Comparison of ENCODE assay signal across 8 cellular contexts in genomic region chr11:72793452-72794367, GRCh38. TPM values are rescaled to one million over a fixed set of nuclear protein-coding genes. Genes with fewer than 3 reads are reported as not detected.
DNase-seq lines count a peak whose midpoint lies in the region; ATAC-seq and TF ChIP-seq lines count a peak whose summit lies in the region.

TSS of gene STARD10 (minus strand) at chr11:72794047. CDS start at chr11:72781181, 12,866 bp downstream.

- H2AK5ac ChIP-seq in trophoblast cell (ENCODE audit: low read length) = no peak within 1 kb of the TSS

- H3K79me1 ChIP-seq in trophoblast cell (ENCODE audit: low read length) = peaks cover 2% of the 10 kb centered on the region

- peak within 1 kb of the TSS; percentile 91 for H3K14ac ChIP-seq in trophoblast cell (ENCODE audit: low read length)

- H3K9me3 ChIP-seq in adipocyte (ENCODE audit: control insufficient read depth, low read length) (no peaks in the 10 kb centered on the region), cardiac muscle cell (ENCODE audit: low read depth) (no peaks in the 10 kb centered on the region), trophoblast cell (ENCODE audit: insufficient read depth, low read depth, low read length) (no peaks in the 10 kb centered on the region), transverse colon (no peaks in the 10 kb centered on the region)

- no peak within 1 kb of the TSS for H3K23ac ChIP-seq in trophoblast cell (ENCODE audit: low read length)

- H3K9ac ChIP-seq in adipocyte (ENCODE audit: low read length) (peak within 1 kb of the TSS; percentile 86), trophoblast cell (ENCODE audit: low read length) (peak within 1 kb of the TSS; percentile 54)

- H3K27me3 ChIP-seq in adipocyte (replicated peaks; ENCODE audit: control insufficient read depth, insufficient read depth, low read length) (no peaks in the 10 kb centered on the region), cardiac muscle cell (no peaks in the 10 kb centered on the region), trophoblast cell (ENCODE audit: insufficient read depth, low read length) (no peaks in the 10 kb centered on the region), transverse colon (no peaks in the 10 kb centered on the region)

- H2BK5ac ChIP-seq in trophoblast cell (ENCODE audit: low read depth, low read length, poor library complexity) = peak within 1 kb of the TSS; percentile 88

- TF ChIP-seq POLR2A in transverse colon (IDR thresholded peaks at IDR 0.05) = peak; percentile 37

- peak; percentile 92 for DNase-seq in NCI-H1417 treated with DMSO at 0.1 percent for 48 hours (lab: John Stamatoyannopoulos, UW)
- DNase-seq in SW480 (ENCODE audit: low spot score) = peak; percentile 92
- DNase-seq in adipocyte (ENCODE audit: low read depth) = peak; percentile 99
- peak; percentile 96 to 98 for DNase-seq in cardiac muscle cell (ENCODE audit: low read depth in 1 of 2, low spot score in 1 of 2)
- peak; percentile 97 to 99 for DNase-seq in trophoblast cell
- peak; percentile 96 for DNase-seq in transverse colon

- no peaks in the 10 kb centered on the region for H3K36me3 ChIP-seq in adipocyte (ENCODE audit: control insufficient read depth, insufficient read depth, low read length, severe bottlenecking)
- H3K36me3 ChIP-seq in cardiac muscle cell = no peaks in the 10 kb centered on the region
- H3K36me3 ChIP-seq in trophoblast cell (ENCODE audit: control insufficient read depth in 1 of 2, insufficient read depth in 2 of 2, low read length in 2 of 2) = no peaks in the 10 kb centered on the region
- no peaks in the 10 kb centered on the region for H3K36me3 ChIP-seq in transverse colon

- peak within 1 kb of the TSS; percentile 81 for H3K18ac ChIP-seq in trophoblast cell (ENCODE audit: low read length)

- H3K79me2 ChIP-seq in trophoblast cell (ENCODE audit: control insufficient read depth, insufficient read depth, low read length, poor library complexity) = no peaks in the 10 kb centered on the region

- peak within 1 kb of the TSS; percentile 61 for H2BK12ac ChIP-seq in trophoblast cell (ENCODE audit: low read length)

- WGBS in trophoblast cell (ENCODE audit: extremely low coverage, insufficient coverage, insufficient read length) = no CpG with 5 or more reads among the region's 55 CpGs
- WGBS in transverse colon (ENCODE audit: low coverage in 1 of 2), 2 donors = 0 to 3% methylated on average over 4 to 48 of the region's 55 CpGs

- peak within 1 kb of the TSS; percentile 88 for H4K91ac ChIP-seq in trophoblast cell (ENCODE audit: low read depth, low read length)

- in situ Hi-C loops in transverse colon (cut with MboI; ENCODE audit: low pct_ligation_motif_present in 1 of 4, low pct_unique_long_range_greater_than_20kb in 1 of 4, low sequenced_read_pairs in 3 of 4) = loop anchor here in 3 of 4 donors (10.0 kb wide), 1 partner anchor 69 kb away; no protein-coding TSS in a partner anchor

- no peak within 1 kb of the TSS for H3K4ac ChIP-seq in trophoblast cell (ENCODE audit: low read depth, low read length)

- TF ChIP-seq CTCF in GM12874 (IDR thresholded peaks at IDR 0.05; ENCODE audit: insufficient read depth, low read depth, low read length) (peak; percentile 98), cardiac muscle cell (IDR thresholded peaks at IDR 0.05; ENCODE audit: low read depth, low read length) (peak; percentile 98), transverse colon (IDR thresholded peaks at IDR 0.05) (peak; percentile 96 to 100 (median 98))

- intact Hi-C loops in transverse colon (cut with DNase I; ENCODE audit: low total_unique reads) = loop anchor here (5.0 kb wide), 1 partner anchor 66 kb away; no protein-coding TSS in a partner anchor

- peak within 1 kb of the TSS; percentile 71 for H3K4me2 ChIP-seq in trophoblast cell (ENCODE audit: low read length)

- H3K4me1 ChIP-seq in adipocyte (ENCODE audit: control insufficient read depth, insufficient read depth, low read length) = peaks cover 37% of the 10 kb centered on the region
- peaks cover 28% of the 10 kb centered on the region for H3K4me1 ChIP-seq in cardiac muscle cell (ENCODE audit: low read depth)
- peaks cover 11 to 17% of the 10 kb centered on the region in 2 experiments for H3K4me1 ChIP-seq in trophoblast cell (ENCODE audit: control insufficient read depth in 1 of 2, insufficient read depth in 2 of 2, low read length in 2 of 2)
- peaks cover 4 to 22% (median 13%) of the 10 kb centered on the region in 4 donors for H3K4me1 ChIP-seq in transverse colon

- ATAC-seq in HG02763 (IDR thresholded peaks at IDR 0.05; ENCODE audit: unreplicated experiment) = peak; percentile 92

- peak within 1 kb of the TSS; percentile 96 for H2AFZ ChIP-seq in trophoblast cell (ENCODE audit: insufficient read depth, low read length, poor library complexity)

- H3K27ac ChIP-seq in cardiac muscle cell (peak within 1 kb of the TSS; percentile 88), trophoblast cell (ENCODE audit: low read depth, low read length) (peak within 1 kb of the TSS; percentile 74), transverse colon (peak within 1 kb of the TSS; percentile 87 to 95 (median 93))

- H4K12ac ChIP-seq in trophoblast cell (ENCODE audit: low read depth, low read length) = peak within 1 kb of the TSS; percentile 79

- H4K8ac ChIP-seq in trophoblast cell (ENCODE audit: low read depth, low read length) = peak within 1 kb of the TSS; percentile 90

- TF ChIP-seq EP300 in transverse colon (IDR thresholded peaks at IDR 0.05; ENCODE audit: low read depth) = no peak

- H3K4me3 ChIP-seq in adipocyte (ENCODE audit: low read length) = peak within 1 kb of the TSS; percentile 90
- H3K4me3 ChIP-seq in cardiac muscle cell = peak within 1 kb of the TSS; percentile 73
- H3K4me3 ChIP-seq in trophoblast cell (ENCODE audit: low read depth, low read length) = peak within 1 kb of the TSS; percentile 78
- H3K4me3 ChIP-seq in transverse colon = peak within 1 kb of the TSS; percentile 55 to 74 (median 58)

- H2BK120ac ChIP-seq in trophoblast cell (ENCODE audit: insufficient read depth, low read length, poor library complexity) = peak within 1 kb of the TSS; percentile 80

RNA-seq across cellular contexts. Expression of gene STARD10, which starts in this region (rescaled TPM):
- total RNA-seq in cardiac muscle cell (66.2 and 101 TPM in 2 replicates), transverse colon (100 to 1,000 TPM in 3 of 4 donors, 10 to 100 TPM in 1; 82.7 to 714 (median 225) TPM)
- 91.4 and 139 TPM in 2 replicates for polyA plus RNA-seq in cardiac muscle cell
- 143 and 154 TPM in 2 replicates for polyA plus RNA-seq in trophoblast cell (2013)

Comparison
In these comparisons a context has a peak if more than half of its experiments do, and no peak if none do; other contexts are left out.
1. Peak in every context shown above with its lines: DNase-seq, ATAC-seq, H3K4me3 ChIP-seq and H3K27ac ChIP-seq.